ENCODE assay signal across 11 cellular contexts in the genomic region with DNA sequence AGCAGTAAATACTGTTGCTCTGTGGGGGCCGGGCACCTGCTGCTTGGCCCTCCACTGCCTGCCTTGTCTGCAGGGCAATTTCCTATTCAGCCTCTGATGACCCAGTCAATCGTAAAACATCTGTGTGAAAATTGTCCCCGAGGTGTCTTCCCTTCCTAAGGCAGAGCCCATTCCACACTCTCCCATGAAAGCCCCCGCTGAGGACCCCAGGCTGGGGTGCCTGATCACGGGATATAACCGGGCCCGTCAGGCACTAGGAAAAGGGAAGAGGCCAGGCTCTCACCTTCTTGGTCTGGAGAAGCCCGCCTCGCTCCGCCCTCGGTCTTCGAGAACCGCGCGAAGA. TPM values are rescaled to one million over a fixed set of nuclear protein-coding genes. Genes with fewer than 3 reads are reported as not detected.
DNase-seq lines count a peak whose midpoint lies in the region; ATAC-seq and TF ChIP-seq lines count a peak whose summit lies in the region.
"Had no signal": no experiment of that assay in that cellular context is flagged by ENCODE, and none has a peak within 500 bp of the region (broad histone marks: within the 10 kb centered on the region; RNA-seq: fewer than 3 reads in every experiment).

No MANE protein-coding gene starts in this region.

- H3K4me1 ChIP-seq in right cardiac atrium (ENCODE audit: control insufficient read depth, insufficient read depth, low read length) (no peaks in the 10 kb centered on the region), mesenchymal stem cell (ENCODE audit: control insufficient read depth, insufficient read depth, low read depth, low read length) (peaks cover 18% of the 10 kb centered on the region), upper lobe of left lung (peaks cover 4 to 22% (median 9%) of the 10 kb centered on the region in 4 donors)

- TF ChIP-seq CTCF in astrocyte of the spinal cord (IDR thresholded peaks at IDR 0.05; ENCODE audit: low read depth, low read length) (no peak), upper lobe of left lung (IDR thresholded peaks at IDR 0.05) (no peak), GM10248 (IDR thresholded peaks at IDR 0.05; ENCODE audit: control extremely low read depth, extremely low read depth, low read depth, missing control alignments) (no peak)

- 35% methylated on average over 15 of the region's 15 CpGs for WGBS in right cardiac atrium
- 12% methylated on average over 15 of the region's 15 CpGs for WGBS in mesenchymal stem cell
- 48 to 61% methylated on average over 11 to 15 of the region's 15 CpGs for WGBS in upper lobe of left lung, 2 donors

- H3K27me3 ChIP-seq in right cardiac atrium (ENCODE audit: control insufficient read depth, insufficient read depth) = no peaks in the 10 kb centered on the region
- peaks cover 20 to 28% of the 10 kb centered on the region in 2 experiments for H3K27me3 ChIP-seq in mesenchymal stem cell (ENCODE audit: control insufficient read depth in 1 of 2, insufficient read depth in 1 of 2, low read length in 2 of 2)
- peaks cover 0 to 6% (median 0%) of the 10 kb centered on the region in 4 donors for H3K27me3 ChIP-seq in upper lobe of left lung

- TF ChIP-seq POLR2A in upper lobe of left lung (IDR thresholded peaks at IDR 0.05) = no peak

- H3K9ac ChIP-seq in mesenchymal stem cell (ENCODE audit: low read length) = no peak overlapping the region

- no peak overlapping the region for H4K8ac ChIP-seq in mesenchymal stem cell (ENCODE audit: low read length)

- H3K4me3 ChIP-seq in right cardiac atrium (ENCODE audit: low read length) (peak overlapping the region; percentile 23), astrocyte of the spinal cord (ENCODE audit: low read depth, low read length) (peak overlapping the region; percentile 5), mesenchymal stem cell (ENCODE audit: insufficient read depth in 1 of 2, low read depth in 1 of 2, low read length in 2 of 2) (peak overlapping the region; percentile 47 to 51), upper lobe of left lung (peak overlapping the region in 3 of 4 donors; percentile 40 to 43 (median 41))

- no peak overlapping the region for H3K18ac ChIP-seq in mesenchymal stem cell (ENCODE audit: low read depth in 1 of 2, low read length in 2 of 2)

- CTCF ChIA-PET in GM10248 (lab: Yijun Ruan, JAX) = no interaction called here

- POLR2A ChIA-PET in GM10248 (lab: Yijun Ruan, JAX) = no interaction called here

- no peaks in the 10 kb centered on the region for H3K9me3 ChIP-seq in right cardiac atrium (ENCODE audit: control insufficient read depth, low read length)
- H3K9me3 ChIP-seq in mesenchymal stem cell (ENCODE audit: control insufficient read depth, low read length) = no peaks in the 10 kb centered on the region
- no peaks in the 10 kb centered on the region for H3K9me3 ChIP-seq in upper lobe of left lung

- no peak overlapping the region for H3K14ac ChIP-seq in mesenchymal stem cell (ENCODE audit: low read length in 2 of 2)

- ATAC-seq in right cardiac atrium = no peak
- ATAC-seq in upper lobe of left lung (ENCODE audit: low FRiP score in 2 of 2) = no peak
- no peak for ATAC-seq in activated CD4-positive, CD25-positive, alpha-beta regulatory T cell treated with anti-CD3 and anti-CD28 coated beads, Interleukin-2, amount 50 U/mL, for 24 hours

- no peaks in the 10 kb centered on the region for H3K36me3 ChIP-seq in mesenchymal stem cell (ENCODE audit: control insufficient read depth in 1 of 2, insufficient read depth in 2 of 2, low read depth in 1 of 2, low read length in 2 of 2)
- H3K36me3 ChIP-seq in upper lobe of left lung = peaks cover 0 to 20% (median 8%) of the 10 kb centered on the region in 4 donors

- peak overlapping the region; percentile 91 for H3K4me2 ChIP-seq in mesenchymal stem cell (ENCODE audit: low read length, poor library complexity, severe bottlenecking)

- H2BK5ac ChIP-seq in mesenchymal stem cell (ENCODE audit: low read depth, low read length, poor library complexity, severe bottlenecking) = no peak overlapping the region

- H4K91ac ChIP-seq in mesenchymal stem cell (ENCODE audit: low read length) = no peak overlapping the region

- no peak overlapping the region for H3K4ac ChIP-seq in mesenchymal stem cell (ENCODE audit: low read depth in 1 of 2, low read length in 2 of 2)

- H3K79me1 ChIP-seq in mesenchymal stem cell (replicated peaks; ENCODE audit: low read length, poor library complexity, severe bottlenecking) = no peaks in the 10 kb centered on the region

- no peak overlapping the region for H3K23ac ChIP-seq in mesenchymal stem cell (ENCODE audit: low read length in 2 of 2)

- in situ Hi-C loops in astrocyte of the spinal cord (cut with HindIII; ENCODE audit: low sequenced_read_pairs) = no loop called here

- no peak overlapping the region for H2AFZ ChIP-seq in mesenchymal stem cell (ENCODE audit: low read depth, low read length)

- intact Hi-C loops in right cardiac atrium (cut with DNase I) = no loop called here
- intact Hi-C loops in cardiac septum (cut with DNase I) = no loop called here

- H2BK15ac ChIP-seq in mesenchymal stem cell (ENCODE audit: low read depth, poor library complexity, severe bottlenecking) = no peak overlapping the region

- H2BK120ac ChIP-seq in mesenchymal stem cell (ENCODE audit: low read depth, low read length) = no peak overlapping the region

- H3K27ac ChIP-seq in right cardiac atrium (ENCODE audit: low read length) = no peak overlapping the region
- no peak overlapping the region for H3K27ac ChIP-seq in mesenchymal stem cell (ENCODE audit: low read length, poor library complexity, severe bottlenecking)
- H3K27ac ChIP-seq in upper lobe of left lung = no peak overlapping the region

- no peak for TF ChIP-seq EP300 in upper lobe of left lung (IDR thresholded peaks at IDR 0.05)

- no peak overlapping the region for H2BK12ac ChIP-seq in mesenchymal stem cell (ENCODE audit: low read length in 2 of 2)

- DNase-seq in right cardiac atrium (no peak), cardiac septum (ENCODE audit: low spot score) (no peak), astrocyte of the spinal cord (ENCODE audit: low read depth, low spot score) (no peak), mesenchymal stem cell (no peak), upper lobe of left lung (no peak), GM10248 (ENCODE audit: extremely low spot score) (no peak), pons (ENCODE audit: low spot score) (no peak)
- DNase-seq: Kasumi-1, NCI-H446 treated with DMSO at 0.1 percent for 48 hours had no signal

- no peak overlapping the region for H2AK5ac ChIP-seq in mesenchymal stem cell (ENCODE audit: low read length, severe bottlenecking)

RNA-seq across cellular contexts. Expression of a gene that starts 27.2 kb away (rescaled TPM):
- total RNA-seq in right cardiac atrium (not detected), cardiac septum (not detected), upper lobe of left lung (100 to 1,000 TPM; 232 to 940 (median 596) TPM)
- not detected for polyA plus RNA-seq in right cardiac atrium
- not detected for polyA plus RNA-seq in mesenchymal stem cell (2013, experiment 1 of 2)
- not detected for polyA plus RNA-seq in mesenchymal stem cell (2013, experiment 2 of 2)
- total RNA-seq: bronchial epithelial cell had no signal

RNA-seq across cellular contexts. Expression of a gene that starts 30.9 kb away (rescaled TPM):
- total RNA-seq in right cardiac atrium (1 to 10 TPM; 2.0 to 3.3 (median 3.3) TPM), cardiac septum (5.8 TPM), upper lobe of left lung (10 to 100 TPM; 11.7 to 34.0 (median 21.2) TPM)
- polyA plus RNA-seq in right cardiac atrium = 4.8 TPM
- not detected for polyA plus RNA-seq in mesenchymal stem cell (2013, experiment 1 of 2)
- 0.01 TPM for polyA plus RNA-seq in mesenchymal stem cell (2013, experiment 2 of 2)

Comparison
In these comparisons a context has a peak if more than half of its experiments do, and no peak if none do; other contexts are left out.
1. RNA of a gene that starts 27.2 kb away (total RNA-seq): 232 to 940 TPM in upper lobe of left lung; not detected in cardiac septum (single experiment) and not detected in right cardiac atrium; every median in the first group is over 100 times any median in the second.
2. Peak in every context shown above with its lines, with median percentiles within 50 percentile points of each other: H3K4me3 ChIP-seq.